In genomic region chr15:69462493-69463181, GRCh38 we compare ENCODE assay signal across 1 cellular context.
TF ChIP-seq lines count a peak whose summit lies in the region.

No MANE protein-coding gene starts in this region.

TF ChIP-seq in GM12878, 131 proteins besides CTCF, POLR2A, EP300 and RAD21 (continued from another document and continues in another):
- TF ChIP-seq REST (IDR thresholded peaks at IDR 0.05; ENCODE audit: low read depth, low read length) (no peak), KDM1A (IDR thresholded peaks at IDR 0.05; ENCODE audit: borderline replicate concordance) (no peak), GABPA (IDR thresholded peaks at IDR 0.05; ENCODE audit: low read depth) (no peak), TCF3 (IDR thresholded peaks at IDR 0.05; ENCODE audit: borderline replicate concordance, insufficient read depth, low read depth, low read length) (no peak), IKZF1 (conservative IDR thresholded peaks at IDR 0.05) (peak; percentile 81), EZH2 (IDR thresholded peaks at IDR 0.05; ENCODE audit: borderline replicate concordance, control insufficient read depth, low read depth, low read length) (no peak), ZBTB40 (IDR thresholded peaks at IDR 0.05; ENCODE audit: borderline replicate concordance) (no peak; the same call in 1 of the 2 replicates), WRNIP1 (IDR thresholded peaks at IDR 0.05; ENCODE audit: borderline replicate concordance, low read depth, low read length) (no peak), ASH2L (IDR thresholded peaks at IDR 0.05; ENCODE audit: borderline replicate concordance, low read depth) (no peak), HDAC6 (IDR thresholded peaks at IDR 0.05; ENCODE audit: unreplicated experiment) (no peak), ETV6 (conservative IDR thresholded peaks at IDR 0.05 in 1 of 2, IDR thresholded peaks at IDR 0.05 in 1 of 2; ENCODE audit: borderline replicate concordance in 1 of 2, low read depth in 1 of 2) (no peak), E4F1 (IDR thresholded peaks at IDR 0.05; ENCODE audit: borderline replicate concordance, partially characterized antibody) (no peak), NR2F1 (conservative IDR thresholded peaks at IDR 0.05) (peak; percentile 55; the same call in 1 of the 2 replicates), TCF12 (IDR thresholded peaks at IDR 0.05; ENCODE audit: low read depth, low read length) (no peak), RAD51 (IDR thresholded peaks at IDR 0.05) (peak; percentile 67; the same call in 1 of the 2 replicates), ZNF622 (IDR thresholded peaks at IDR 0.05) (no peak), PAX5 (IDR thresholded peaks at IDR 0.05; ENCODE audit: borderline replicate concordance, low read depth, low read length) (no peak), JUNB (IDR thresholded peaks at IDR 0.05) (no peak), HDGF (IDR thresholded peaks at IDR 0.05) (no peak), ZNF217 (IDR thresholded peaks at IDR 0.05) (no peak), CUX1 (IDR thresholded peaks at IDR 0.05; ENCODE audit: insufficient replicate concordance, low read depth, low read length) (no peak), BACH1 (IDR thresholded peaks at IDR 0.05; ENCODE audit: borderline replicate concordance) (no peak), KLF5 (IDR thresholded peaks at IDR 0.05; ENCODE audit: partially characterized antibody) (no peak), ATF7 (IDR thresholded peaks at IDR 0.05; ENCODE audit: low read depth) (no peak), FOXM1 (IDR thresholded peaks at IDR 0.05; ENCODE audit: low read depth, low read length) (no peak), ZBED1 (IDR thresholded peaks at IDR 0.05; ENCODE audit: borderline replicate concordance) (no peak), CBX3 (IDR thresholded peaks at IDR 0.05; ENCODE audit: borderline replicate concordance, low read depth) (no peak), TBL1XR1 (IDR thresholded peaks at IDR 0.05; ENCODE audit: low read depth, low read length) (no peak), SP1 (IDR thresholded peaks at IDR 0.05; ENCODE audit: low read depth, low read length) (no peak), JUND (IDR thresholded peaks at IDR 0.05; ENCODE audit: low read depth, low read length) (no peak), POU2F2 (IDR thresholded peaks at IDR 0.05; ENCODE audit: borderline replicate concordance, low read depth, low read length) (no peak), MYC (IDR thresholded peaks at IDR 0.05; ENCODE audit: insufficient read depth, insufficient read length, insufficient replicate concordance, low read length, severe bottlenecking) (no peak), USF2 (IDR thresholded peaks at IDR 0.05; ENCODE audit: borderline replicate concordance, low read depth, low read length) (no peak; the same call in 1 of the 2 replicates), ZSCAN29 (IDR thresholded peaks at IDR 0.05) (no peak)
- TF ChIP-seq, protein P1, sequence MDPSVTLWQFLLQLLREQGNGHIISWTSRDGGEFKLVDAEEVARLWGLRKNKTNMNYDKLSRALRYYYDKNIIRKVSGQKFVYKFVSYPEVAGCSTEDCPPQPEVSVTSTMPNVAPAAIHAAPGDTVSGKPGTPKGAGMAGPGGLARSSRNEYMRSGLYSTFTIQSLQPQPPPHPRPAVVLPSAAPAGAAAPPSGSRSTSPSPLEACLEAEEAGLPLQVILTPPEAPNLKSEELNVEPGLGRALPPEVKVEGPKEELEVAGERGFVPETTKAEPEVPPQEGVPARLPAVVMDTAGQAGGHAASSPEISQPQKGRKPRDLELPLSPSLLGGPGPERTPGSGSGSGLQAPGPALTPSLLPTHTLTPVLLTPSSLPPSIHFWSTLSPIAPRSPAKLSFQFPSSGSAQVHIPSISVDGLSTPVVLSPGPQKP (IDR thresholded peaks at IDR 0.05; ENCODE audit: low read depth, low read length), result no peak
- TF ChIP-seq, protein P2, sequence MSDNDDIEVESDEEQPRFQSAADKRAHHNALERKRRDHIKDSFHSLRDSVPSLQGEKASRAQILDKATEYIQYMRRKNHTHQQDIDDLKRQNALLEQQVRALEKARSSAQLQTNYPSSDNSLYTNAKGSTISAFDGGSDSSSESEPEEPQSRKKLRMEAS (IDR thresholded peaks at IDR 0.05; ENCODE audit: low read depth, low read length), result 0 out of 2 replicates have a peak, but pooled peaks have one; percentile 21
- TF ChIP-seq, protein P3, sequence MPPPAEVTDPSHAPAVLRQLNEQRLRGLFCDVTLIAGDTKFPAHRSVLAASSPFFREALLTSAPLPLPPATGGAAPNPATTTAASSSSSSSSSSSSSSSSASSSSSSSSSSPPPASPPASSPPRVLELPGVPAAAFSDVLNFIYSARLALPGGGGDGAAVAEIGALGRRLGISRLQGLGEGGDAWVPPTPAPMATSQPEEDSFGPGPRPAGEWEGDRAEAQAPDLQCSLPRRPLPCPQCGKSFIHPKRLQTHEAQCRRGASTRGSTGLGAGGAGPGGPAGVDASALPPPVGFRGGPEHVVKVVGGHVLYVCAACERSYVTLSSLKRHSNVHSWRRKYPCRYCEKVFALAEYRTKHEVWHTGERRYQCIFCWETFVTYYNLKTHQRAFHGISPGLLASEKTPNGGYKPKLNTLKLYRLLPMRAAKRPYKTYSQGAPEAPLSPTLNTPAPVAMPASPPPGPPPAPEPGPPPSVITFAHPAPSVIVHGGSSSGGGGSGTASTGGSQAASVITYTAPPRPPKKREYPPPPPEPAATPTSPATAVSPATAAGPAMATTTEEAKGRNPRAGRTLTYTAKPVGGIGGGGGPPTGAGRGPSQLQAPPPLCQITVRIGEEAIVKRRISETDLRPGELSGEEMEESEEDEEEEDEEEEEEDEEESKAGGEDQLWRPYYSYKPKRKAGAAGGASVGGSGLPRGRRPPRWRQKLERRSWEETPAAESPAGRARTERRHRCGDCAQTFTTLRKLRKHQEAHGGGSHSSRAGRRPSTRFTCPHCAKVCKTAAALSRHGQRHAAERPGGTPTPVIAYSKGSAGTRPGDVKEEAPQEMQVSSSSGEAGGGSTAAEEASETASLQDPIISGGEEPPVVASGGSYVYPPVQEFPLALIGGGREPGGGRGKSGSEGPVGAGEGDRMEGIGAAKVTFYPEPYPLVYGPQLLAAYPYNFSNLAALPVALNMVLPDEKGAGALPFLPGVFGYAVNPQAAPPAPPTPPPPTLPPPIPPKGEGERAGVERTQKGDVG (CRISPR knock-in tag; IDR thresholded peaks at IDR 0.05), result no peak
